1 cellular context compared by ENCODE assay signal in genomic region chr11:706439-706956, GRCh38.
TF ChIP-seq lines count a peak whose summit lies in the region.

No MANE protein-coding gene starts in this region.

TF ChIP-seq in WTC11, 78 proteins besides CTCF, POLR2A, EP300 and RAD21 (continued from another document):
- TF ChIP-seq PRDM15 (CRISPR knock-in tag; IDR thresholded peaks at IDR 0.05), result no peak
- no peak for TF ChIP-seq GRHL2 (CRISPR knock-in tag; IDR thresholded peaks at IDR 0.05; ENCODE audit: insufficient replicate concordance, severe bottlenecking)
- no peak for TF ChIP-seq NR3C1 (CRISPR knock-in tag; conservative IDR thresholded peaks at IDR 0.05; ENCODE audit: low read depth)
